Comparison of ENCODE assay signal across 20 cellular contexts in genomic region chr21:15257646-15258045, GRCh38.
"Had no signal": no experiment of that assay in that cellular context is flagged by ENCODE, and none has a peak within 500 bp of the region (broad histone marks: within the 10 kb centered on the region; RNA-seq: fewer than 3 reads in every experiment).

No MANE protein-coding gene starts in this region.

- H3K9ac ChIP-seq: KMS-11 had no signal

- H3K36me3 ChIP-seq: SJCRH30 had no signal

- H3K27me3 ChIP-seq: SJCRH30 had no signal

- H3K27ac ChIP-seq: KMS-11, SJCRH30 had no signal

- ATAC-seq: Right ventricle myocardium inferior, SK-N-SH treated with all-trans-retinoic acid at 6 μM for 48 hours had no signal

- H3K4me1 ChIP-seq: SJCRH30 had no signal

- H3K4me3 ChIP-seq: SJCRH30 had no signal

- DNase-seq: Kasumi-1, MM.1S, MV-4-11, NCI-H1048, NCI-H1105, NCI-H1436 treated with DMSO at 0.1 percent for 48 hours, NCI-H1694, NCI-H1930, NCI-H2081, NCI-H2107, NCI-H2227 treated with DMSO at 0.1 percent for 48 hours, NCI-H524, NCI-H69, NCI-H774, SHP77 treated with DMSO at 0.1 percent for 48 hours, SJCRH30, T-helper 1 cell had no signal

- H3K4me2 ChIP-seq: KMS-11 had no signal
